Comparison of ENCODE assay signal across 25 cellular contexts in the genomic region with DNA sequence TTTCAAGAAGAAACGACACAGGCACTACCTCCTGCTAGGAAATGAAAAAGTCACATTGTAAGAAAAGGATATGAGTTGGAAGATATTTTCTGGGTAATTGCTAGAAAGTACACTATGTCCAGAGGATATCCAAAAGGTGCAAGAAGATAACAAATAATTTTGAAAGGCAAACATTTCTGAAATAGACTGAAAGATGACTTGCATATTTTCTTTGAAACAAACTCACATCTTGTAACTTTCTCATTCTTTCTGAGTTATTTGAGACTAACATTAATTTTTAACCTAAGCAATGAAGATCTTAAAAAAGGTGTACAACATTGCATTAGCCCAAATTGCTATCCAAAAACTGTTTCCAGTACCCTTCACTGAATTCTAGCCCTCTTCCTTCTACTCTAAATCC.
DNase-seq lines count a peak whose midpoint lies in the region; ATAC-seq, FAIRE-seq and TF ChIP-seq lines count a peak whose summit lies in the region.
"Had no signal": no experiment of that assay in that cellular context is flagged by ENCODE, and none has a peak within 500 bp of the region (broad histone marks: within the 10 kb centered on the region; RNA-seq: fewer than 3 reads in every experiment).

No MANE protein-coding gene starts in this region.

- POLR2A ChIA-PET in A549 (lab: Yijun Ruan, JAX) = no interaction called here
- POLR2A ChIA-PET in K562 (lab: Yijun Ruan, JAX) = no interaction called here

- no peak for DNase-seq in A549 (ENCODE audit: low read depth in 1 of 2, low spot score in 1 of 2)
- no peak for DNase-seq in D721Med (ENCODE audit: insufficient read length, low spot score)
- DNase-seq in K562 (ENCODE audit: extremely low read depth in 1 of 4, low spot score in 3 of 4) = no peak
- no peak for DNase-seq in cerebellum (ENCODE audit: low spot score)
- DNase-seq: 8988T; AML-193; Caco-2; Calu3; CD4-positive, alpha-beta T cell; CD8-positive, alpha-beta T cell; DMS 273 treated with DMSO at 0.1 percent for 48 hours; DMS153; DMS53; DMS79; DND-41; EL; GDM1 had no signal

- H3K9me1 ChIP-seq in K562 (ENCODE audit: control insufficient read depth, insufficient read depth, low read length) = no peaks in the 10 kb centered on the region

- TF ChIP-seq RAD21 in A549 (conservative IDR thresholded peaks at IDR 0.05 in 1 of 2, IDR thresholded peaks at IDR 0.05 in 1 of 2) = no peak
- no peak for TF ChIP-seq RAD21 in K562 (CRISPR knock-in tag; conservative IDR thresholded peaks at IDR 0.05 in 1 of 2, IDR thresholded peaks at IDR 0.05 in 1 of 2)

- ATAC-seq in A549 (no peak), K562 (no peak), GM18868 (IDR thresholded peaks at IDR 0.05; ENCODE audit: unreplicated experiment) (no peak)
- ATAC-seq: CD8-positive, alpha-beta T cell; GM12878 had no signal

- intact Hi-C loops in K562 (cut with micrococcal nuclease) = no loop called here

- no peaks in the 10 kb centered on the region for H3K4me1 ChIP-seq in A549
- H3K4me1 ChIP-seq in K562 (replicated peaks in 1 of 2; ENCODE audit: control insufficient read depth in 2 of 2, insufficient read depth in 2 of 2, low read length in 2 of 2) = no peaks in the 10 kb centered on the region
- H3K4me1 ChIP-seq: BLaER1 treated with 17β-estradiol and CSF1 and Interleukin-3, amounts not matched to agents 10 nM and 100 nM; Caco-2 had no signal

- no peaks in the 10 kb centered on the region for H4K20me1 ChIP-seq in K562 (replicated peaks; ENCODE audit: control insufficient read depth, insufficient read depth, low read length)
- H4K20me1 ChIP-seq: BLaER1 treated with 17β-estradiol and CSF1 and Interleukin-3, amounts not matched to agents 10 nM and 100 nM had no signal

- no peak overlapping the region for H3K9ac ChIP-seq in K562 (ENCODE audit: insufficient read depth in 1 of 2, low read depth in 2 of 2, low read length in 2 of 2)
- H3K9ac ChIP-seq: BLaER1 treated with 17β-estradiol and CSF1 and Interleukin-3, amounts not matched to agents 10 nM and 100 nM had no signal

- no peak overlapping the region for H3K4me3 ChIP-seq in A549
- no peak overlapping the region for H3K4me3 ChIP-seq in K562
- H3K4me3 ChIP-seq: BLaER1 treated with 17β-estradiol and CSF1 and Interleukin-3, amounts not matched to agents 10 nM and 100 nM; GM12878 had no signal

- FAIRE-seq in A549 (lab: Jason Lieb, UNC) (no peak), D721Med (lab: Jason Lieb, UNC) (peak; percentile 73), K562 (lab: Jason Lieb, UNC) (no peak)
- FAIRE-seq: A204.1, GM12878, GM12892, GM18507, GM19239 had no signal

- no peak overlapping the region for H2AFZ ChIP-seq in K562 (ENCODE audit: low read depth, low read length)

- H3K79me2 ChIP-seq in K562 (ENCODE audit: control insufficient read depth, insufficient read depth, low read length) = no peaks in the 10 kb centered on the region

- WGBS in A549 (ENCODE audit: missing lambda C conversion rate) = 3% methylated on average over 1 of the region's 1 CpG
- 0% methylated on average over 1 of the region's 1 CpG for WGBS in K562 (ENCODE audit: insufficient coverage, low coverage, missing lambda C conversion rate)

- H3K4me2 ChIP-seq in A549 = no peak overlapping the region
- no peak overlapping the region for H3K4me2 ChIP-seq in K562 (ENCODE audit: insufficient read depth, low read length)
- H3K4me2 ChIP-seq: BLaER1 treated with 17β-estradiol and CSF1 and Interleukin-3, amounts not matched to agents 10 nM and 100 nM had no signal

- CTCF ChIA-PET in A549 (lab: Yijun Ruan, JAX) = interaction anchor here (1.1 kb wide), 1 partner anchor 37 kb away, joined by 4 read pairs; no protein-coding TSS in a partner anchor
- CTCF ChIA-PET in K562 (lab: Yijun Ruan, JAX; ENCODE audit: low intra/inter-chr PET ratio) = no interaction called here

- no peak for TF ChIP-seq EP300 in A549 (IDR thresholded peaks at IDR 0.05)
- no peak for TF ChIP-seq EP300 in K562 (IDR thresholded peaks at IDR 0.05; ENCODE audit: low read length)

- no peak for TF ChIP-seq POLR2A in A549 (IDR thresholded peaks at IDR 0.05; ENCODE audit: low read length)
- no peak for TF ChIP-seq POLR2A in K562 (conservative IDR thresholded peaks at IDR 0.05)

- in situ Hi-C loops in K562 (cut with MboI) = no loop called here

- H3K27ac ChIP-seq in A549 (no peak overlapping the region), K562 (ENCODE audit: extremely low read depth, low read depth, low read length) (no peak overlapping the region)
- H3K27ac ChIP-seq: BLaER1 treated with 17β-estradiol and CSF1 and Interleukin-3, amounts not matched to agents 10 nM and 100 nM; C4-2B had no signal

- TF ChIP-seq CTCF in A549 (IDR thresholded peaks at IDR 0.05) (no peak), D721Med (IDR thresholded peaks at IDR 0.05; ENCODE audit: insufficient read depth, missing control alignments) (no peak), K562 (IDR thresholded peaks at IDR 0.05 in 2 of 3, conservative IDR thresholded peaks at IDR 0.05 in 1 of 3; ENCODE audit: insufficient read depth in 2 of 3, low read depth in 1 of 3, low read length in 3 of 3) (no peak)

- H3K27me3 ChIP-seq in K562 (ENCODE audit: control insufficient read depth in 2 of 2, insufficient read depth in 2 of 2, low read length in 2 of 2) = no peaks in the 10 kb centered on the region
- H3K27me3 ChIP-seq: BLaER1 treated with 17β-estradiol and CSF1 and Interleukin-3, amounts not matched to agents 10 nM and 100 nM had no signal

- no peaks in the 10 kb centered on the region for H3K36me3 ChIP-seq in K562 (ENCODE audit: control insufficient read depth, insufficient read depth, low read length)
- H3K36me3 ChIP-seq: BLaER1 treated with 17β-estradiol and CSF1 and Interleukin-3, amounts not matched to agents 10 nM and 100 nM had no signal

- no peaks in the 10 kb centered on the region for H3K9me3 ChIP-seq in A549
- no peaks in the 10 kb centered on the region for H3K9me3 ChIP-seq in K562 (replicated peaks; ENCODE audit: control insufficient read depth, insufficient read depth, low read depth, low read length)
- H3K9me3 ChIP-seq: Caco-2 had no signal

- BruUV-seq in K562 (replicated peaks; lab: Mats Ljungman, UMichigan) = no TSS peak

TF ChIP-seq in A549, 52 proteins besides CTCF, POLR2A, EP300 and RAD21 (continues in another document):
- TF ChIP-seq ZFP36 (IDR thresholded peaks at IDR 0.05; ENCODE audit: borderline replicate concordance, partially characterized antibody) (no peak), ZSCAN20 (CRISPR knock-in tag; IDR thresholded peaks at IDR 0.05) (no peak), EHMT2 (IDR thresholded peaks at IDR 0.05; ENCODE audit: low read depth) (no peak), MAFK (IDR thresholded peaks at IDR 0.05; ENCODE audit: partially characterized antibody) (peak; percentile 34), NFE2L2 (conservative IDR thresholded peaks at IDR 0.05; ENCODE audit: low read length) (peak; percentile 81), HDAC2 (IDR thresholded peaks at IDR 0.05) (no peak), CHD2 (IDR thresholded peaks at IDR 0.05; ENCODE audit: low read length, partially characterized antibody) (no peak), RARB (CRISPR knock-in tag; IDR thresholded peaks at IDR 0.05) (no peak), NR3C1 (IDR thresholded peaks at IDR 0.05) (no peak), POLR2AphosphoS2 (conservative IDR thresholded peaks at IDR 0.05; ENCODE audit: low read length) (no peak)
- TF ChIP-seq, protein P1, sequence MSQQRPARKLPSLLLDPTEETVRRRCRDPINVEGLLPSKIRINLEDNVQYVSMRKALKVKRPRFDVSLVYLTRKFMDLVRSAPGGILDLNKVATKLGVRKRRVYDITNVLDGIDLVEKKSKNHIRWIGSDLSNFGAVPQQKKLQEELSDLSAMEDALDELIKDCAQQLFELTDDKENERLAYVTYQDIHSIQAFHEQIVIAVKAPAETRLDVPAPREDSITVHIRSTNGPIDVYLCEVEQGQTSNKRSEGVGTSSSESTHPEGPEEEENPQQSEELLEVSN (IDR thresholded peaks at IDR 0.05; ENCODE audit: borderline replicate concordance, low read depth) = no peak
- TF ChIP-seq, protein P2, sequence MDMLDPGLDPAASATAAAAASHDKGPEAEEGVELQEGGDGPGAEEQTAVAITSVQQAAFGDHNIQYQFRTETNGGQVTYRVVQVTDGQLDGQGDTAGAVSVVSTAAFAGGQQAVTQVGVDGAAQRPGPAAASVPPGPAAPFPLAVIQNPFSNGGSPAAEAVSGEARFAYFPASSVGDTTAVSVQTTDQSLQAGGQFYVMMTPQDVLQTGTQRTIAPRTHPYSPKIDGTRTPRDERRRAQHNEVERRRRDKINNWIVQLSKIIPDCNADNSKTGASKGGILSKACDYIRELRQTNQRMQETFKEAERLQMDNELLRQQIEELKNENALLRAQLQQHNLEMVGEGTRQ (IDR thresholded peaks at IDR 0.05) = no peak

TF ChIP-seq in K562, 482 proteins besides CTCF, POLR2A, EP300 and RAD21:
- TF ChIP-seq HCFC1 (IDR thresholded peaks at IDR 0.05; ENCODE audit: low read depth, low read length) (no peak), MAFG (tag; conservative IDR thresholded peaks at IDR 0.05) (peak; percentile 36), FOXK1 (CRISPR knock-in tag; IDR thresholded peaks at IDR 0.05; ENCODE audit: borderline replicate concordance) (no peak), ZNF316 (IDR thresholded peaks at IDR 0.05) (0 out of 2 replicates have a peak, but pooled peaks have one; percentile 31)
- TF ChIP-seq, protein P3, sequence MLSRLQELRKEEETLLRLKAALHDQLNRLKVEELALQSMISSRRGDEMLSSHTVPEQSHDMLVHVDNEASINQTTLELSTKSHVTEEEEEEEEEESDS (CRISPR knock-in tag; IDR thresholded peaks at IDR 0.05) = no peak
